1 cellular context compared by ENCODE assay signal in genomic region chr15:101091080-101092017, GRCh38.
TF ChIP-seq lines count a peak whose summit lies in the region.

No MANE protein-coding gene starts in this region.

TF ChIP-seq in H1, 55 proteins besides CTCF, POLR2A, EP300 and RAD21 (continued from another document):
- no peak for TF ChIP-seq CHD7 (IDR thresholded peaks at IDR 0.05; ENCODE audit: insufficient replicate concordance, low read length)
TF ChIP-seq in H1: peak in this region for 0.
